8 cellular contexts compared by ENCODE assay signal in genomic region chr22:43151251-43152000, GRCh38. TPM values are rescaled to one million over a fixed set of nuclear protein-coding genes. Genes with fewer than 3 reads are reported as not detected.
DNase-seq lines count a peak whose midpoint lies in the region; ATAC-seq and TF ChIP-seq lines count a peak whose summit lies in the region.

Gene TSPO (plus strand): TSS chr22:43151559. CDS start chr22:43159239, 7,680 bp downstream.

- no peaks in the 10 kb centered on the region for H3K36me3 Mint-ChIP-seq in T-helper 1 cell treated with Interleukin-12 subunit alpha and Interleukin-12 subunit beta and Interleukin-4 antibody, amounts not matched to agents 30 μg/mL and 1 μg/mL, for 36 hours (ENCODE audit: low read depth)
- no peaks in the 10 kb centered on the region for H3K36me3 Mint-ChIP-seq in progenitor cell of endocrine pancreas (ENCODE audit: insufficient read depth)

- no peaks in the 10 kb centered on the region for H3K27me3 ChIP-seq in BJ (ENCODE audit: control insufficient read depth, insufficient read depth, low read length)

- H3K4me1 Mint-ChIP-seq in T-helper 1 cell treated with Interleukin-12 subunit alpha and Interleukin-12 subunit beta and Interleukin-4 antibody, amounts not matched to agents 30 μg/mL and 1 μg/mL, for 36 hours (ENCODE audit: low read depth) = peaks cover 28% of the 10 kb centered on the region
- peaks cover 2% of the 10 kb centered on the region for H3K4me1 Mint-ChIP-seq in progenitor cell of endocrine pancreas (ENCODE audit: low read depth)

- H3K27ac Mint-ChIP-seq in T-helper 1 cell treated with Interleukin-12 subunit alpha and Interleukin-12 subunit beta and Interleukin-4 antibody, amounts not matched to agents 30 μg/mL and 1 μg/mL, for 36 hours = peak within 1 kb of the TSS; percentile 89
- no peak within 1 kb of the TSS for H3K27ac Mint-ChIP-seq in progenitor cell of endocrine pancreas

- TF ChIP-seq CTCF in BJ (IDR thresholded peaks at IDR 0.05; ENCODE audit: insufficient read depth, low read depth, low read length) (peak; percentile 13; the same call in 1 of the 2 replicates), progenitor cell of endocrine pancreas (IDR thresholded peaks at IDR 0.05; ENCODE audit: unreplicated experiment) (no peak)

- DNase-seq in BJ (ENCODE audit: low read depth) (no peak), HCEC 1CT (peak; percentile 47), anterior cingulate cortex (lab: John Stamatoyannopoulos, UW) (peak in 54 of 58 donors; percentile 17 to 89 (median 70)), left ventricle myocardium superior (peak; percentile 91), progenitor cell of endocrine pancreas (ENCODE audit: low spot score, unreplicated experiment) (no peak)

- peak; percentile 88 for ATAC-seq in left ventricle myocardium superior
- ATAC-seq in HG03354 (IDR thresholded peaks at IDR 0.05; ENCODE audit: poor library complexity, severe bottlenecking, unreplicated experiment) = no peak

- peak within 1 kb of the TSS; percentile 92 for H3K4me3 ChIP-seq in BJ (ENCODE audit: low read depth, low read length)
- H3K4me3 ChIP-seq in urinary bladder (ENCODE audit: low read depth, low read length) = peak within 1 kb of the TSS; percentile 74

- H3K9me3 Mint-ChIP-seq in T-helper 1 cell treated with Interleukin-12 subunit alpha and Interleukin-12 subunit beta and Interleukin-4 antibody, amounts not matched to agents 30 μg/mL and 1 μg/mL, for 36 hours = no peaks in the 10 kb centered on the region
- no peaks in the 10 kb centered on the region for H3K9me3 Mint-ChIP-seq in progenitor cell of endocrine pancreas (ENCODE audit: low read depth)

- intact Hi-C loops in left ventricle myocardium superior (cut with micrococcal nuclease) = no loop called here

- 2% methylated on average over 75 of the region's 75 CpGs for WGBS in urinary bladder

- POLR2A ChIA-PET in BJ (lab: Charles Lee) = interaction anchor here (0.5 kb wide), 1 partner anchor 10 kb away, joined by 9 read pairs; no protein-coding TSS in a partner anchor

- CTCF ChIA-PET in BJ (lab: Yijun Ruan, JAX) = interaction anchor here (1.0 to 1.3 kb wide), 2 partner anchors 9 to 13 kb away, joined by 3 to 4 read pairs; partner anchors contain the start of gene MCAT

- no peaks in the 10 kb centered on the region for H3K27me3 Mint-ChIP-seq in T-helper 1 cell treated with Interleukin-12 subunit alpha and Interleukin-12 subunit beta and Interleukin-4 antibody, amounts not matched to agents 30 μg/mL and 1 μg/mL, for 36 hours (ENCODE audit: low read depth)
- peaks cover 27% of the 10 kb centered on the region for H3K27me3 Mint-ChIP-seq in progenitor cell of endocrine pancreas

- H3K4me1 ChIP-seq in urinary bladder (ENCODE audit: insufficient read depth) = no peaks in the 10 kb centered on the region

- H3K4me3 Mint-ChIP-seq in T-helper 1 cell treated with Interleukin-12 subunit alpha and Interleukin-12 subunit beta and Interleukin-4 antibody, amounts not matched to agents 30 μg/mL and 1 μg/mL, for 36 hours = peak within 1 kb of the TSS; percentile 96
- peak within 1 kb of the TSS; percentile 68 for H3K4me3 Mint-ChIP-seq in progenitor cell of endocrine pancreas (ENCODE audit: low read depth)

- peak within 1 kb of the TSS; percentile 93 for H3K27ac ChIP-seq in urinary bladder (ENCODE audit: low read depth)

- H3K36me3 ChIP-seq in BJ (ENCODE audit: control insufficient read depth, insufficient read depth, low read length) = peaks cover 2% of the 10 kb centered on the region
- H3K36me3 ChIP-seq in urinary bladder (ENCODE audit: insufficient read depth) = no peaks in the 10 kb centered on the region

RNA-seq across cellular contexts. Expression of gene TSPO, which starts in this region (rescaled TPM):
- polyA plus RNA-seq in BJ (2011; rRNA removed) (250 and 313 TPM in 2 replicates), urinary bladder (211 TPM)
- 40.0 and 55.3 TPM in 2 replicates for polyA minus RNA-seq in BJ (2011; rRNA and poly(A)+ RNA removed)
- total RNA-seq in left ventricle myocardium superior (119 TPM), progenitor cell of endocrine pancreas (0.79 and 1.2 TPM in 2 replicates), urinary bladder (57.6 TPM)

Comparison
In these comparisons a context has a peak if more than half of its experiments do, and no peak if none do; other contexts are left out.
1. RNA of gene TSPO (total RNA-seq): 119 TPM in left ventricle myocardium superior (single experiment) and 57.6 TPM in urinary bladder (single experiment); 0.79 to 1.2 TPM in progenitor cell of endocrine pancreas; every median in the first group is over 10 times any median in the second.
2. DNase-seq: peak in HCEC 1CT (single experiment), anterior cingulate cortex (54 of 58) and left ventricle myocardium superior (single experiment); none in BJ (single experiment) and progenitor cell of endocrine pancreas (single experiment).